ENCODE assay signal across 8 cellular contexts in the genomic region with DNA sequence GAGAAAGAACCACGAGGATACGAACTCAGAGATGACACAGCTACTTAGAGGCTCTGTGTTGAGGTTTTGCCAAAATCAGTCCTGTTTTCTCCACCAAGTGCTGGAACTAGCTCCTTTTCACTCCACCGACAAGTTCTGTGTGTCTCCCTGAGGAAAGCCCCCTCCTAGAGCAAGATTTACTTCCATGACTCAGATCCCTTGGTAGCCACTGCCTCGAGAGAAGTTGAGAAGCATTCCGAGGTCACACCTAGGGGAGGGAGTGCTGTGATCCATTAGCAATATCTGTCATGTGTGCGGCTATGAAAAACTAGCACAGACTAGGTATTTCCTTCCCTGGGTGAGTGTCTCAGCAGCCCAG. TPM values are rescaled to one million over a fixed set of nuclear protein-coding genes. Genes with fewer than 3 reads are reported as not detected.
DNase-seq lines count a peak whose midpoint lies in the region; ATAC-seq and TF ChIP-seq lines count a peak whose summit lies in the region.
"Had no signal": no experiment of that assay in that cellular context is flagged by ENCODE, and none has a peak within 500 bp of the region (broad histone marks: within the 10 kb centered on the region; RNA-seq: fewer than 3 reads in every experiment).

No MANE protein-coding gene starts in this region.

- peak; percentile 65 for DNase-seq in EL
- DNase-seq in Panc1 (ENCODE audit: low read depth, low spot score), result no peak
- peak; percentile 67 for DNase-seq in epithelial cell of prostate (ENCODE audit: low read depth, low spot score)
- DNase-seq in retinal pigment epithelial cell (ENCODE audit: low read depth), result peak; percentile 27
- DNase-seq in SKM-1 treated with dmso at 0.1 percent for 144 hours (lab: John Stamatoyannopoulos, UW; ENCODE audit: unreplicated experiment), result no peak

- no peaks in the 10 kb centered on the region for H3K27me3 ChIP-seq in Panc1 (ENCODE audit: control insufficient read depth, insufficient read depth, low read length)

- no TSS peak for BruUV-seq in Panc1 (replicated peaks; lab: Mats Ljungman, UMichigan)

- intact Hi-C loops in Panc1 (cut with micrococcal nuclease; ENCODE audit: unreplicated experiment), result no loop called here

- H3K9me3 ChIP-seq in Panc1 (ENCODE audit: control insufficient read depth, insufficient read depth, low read depth, low read length), result no peaks in the 10 kb centered on the region

- CTCF ChIA-PET in Panc1 (lab: Charles Lee), result no interaction called here

- H3K27ac ChIP-seq in Panc1 (ENCODE audit: low read length), result no peak overlapping the region
- peak overlapping the region; percentile 70 for H3K27ac ChIP-seq in epithelial cell of prostate

- POLR2A ChIA-PET in Panc1 (lab: Charles Lee), result no interaction called here

- H3K4me3 ChIP-seq in Panc1 (ENCODE audit: low read depth in 2 of 2, low read length in 2 of 2), result no peak overlapping the region
- no peak overlapping the region for H3K4me3 ChIP-seq in retinal pigment epithelial cell (ENCODE audit: low read length)

- H3K36me3 ChIP-seq in Panc1 (ENCODE audit: control insufficient read depth, insufficient read depth, low read length), result no peaks in the 10 kb centered on the region

- no peaks in the 10 kb centered on the region for H3K4me1 ChIP-seq in Panc1 (ENCODE audit: control insufficient read depth, insufficient read depth, low read length)

- in situ Hi-C loops in Panc1 (cut with HindIII; ENCODE audit: low pct_unique_long_range_greater_than_20kb, low sequenced_read_pairs), result no loop called here

- peak; percentile 37 for ATAC-seq in Panc1
- no peak for ATAC-seq in GM19035 (IDR thresholded peaks at IDR 0.05; ENCODE audit: unreplicated experiment)
- no peak for ATAC-seq in HG03565 (IDR thresholded peaks at IDR 0.05; ENCODE audit: unreplicated experiment)

- TF ChIP-seq CTCF in Panc1 (IDR thresholded peaks at IDR 0.05) (no peak), retinal pigment epithelial cell (conservative IDR thresholded peaks at IDR 0.05; ENCODE audit: low read depth, low read length) (no peak)

RNA-seq across cellular contexts. Expression of a gene that starts 30.6 kb away (rescaled TPM):
- 0.10 TPM for total RNA-seq in Panc1 (2021; ENCODE audit: unreplicated experiment)
- polyA plus RNA-seq in Panc1 (2012; ENCODE audit: insufficient read length), result 0.07 TPM
- polyA plus RNA-seq: neural cell had no signal

Comparison
In these comparisons a context has a peak if more than half of its experiments do, and no peak if none do; other contexts are left out.
1. DNase-seq: peak in EL (single experiment), epithelial cell of prostate (single experiment) and retinal pigment epithelial cell (single experiment); none in Panc1 (single experiment) and SKM-1 treated with dmso at 0.1 percent for 144 hours (single experiment).